In genomic region chr18:35457140-35457704, GRCh38 we compare ENCODE assay signal across 1 cellular context.
TF ChIP-seq lines count a peak whose summit lies in the region.

No MANE protein-coding gene starts in this region.

TF ChIP-seq in HCT116, 20 proteins besides CTCF, POLR2A, EP300 and RAD21 (continued from another document):
- TF ChIP-seq CEBPB (IDR thresholded peaks at IDR 0.05; ENCODE audit: low read depth) (no peak), MAX (IDR thresholded peaks at IDR 0.05) (no peak), SIN3A (IDR thresholded peaks at IDR 0.05; ENCODE audit: low read depth) (no peak), EZH2 (IDR thresholded peaks at IDR 0.05) (no peak), SP1 (IDR thresholded peaks at IDR 0.05; ENCODE audit: low read depth) (no peak), EGR1 (IDR thresholded peaks at IDR 0.05; ENCODE audit: low read depth) (no peak), TCF7L2 (IDR thresholded peaks at IDR 0.05; ENCODE audit: borderline replicate concordance, extremely low read depth, insufficient read depth, insufficient read length) (no peak), ZFX (IDR thresholded peaks at IDR 0.05) (no peak), EZH2phosphoT487 (IDR thresholded peaks at IDR 0.05; ENCODE audit: borderline replicate concordance) (no peak), CBX3 (IDR thresholded peaks at IDR 0.05; ENCODE audit: low read depth) (no peak)
- TF ChIP-seq, protein P1, sequence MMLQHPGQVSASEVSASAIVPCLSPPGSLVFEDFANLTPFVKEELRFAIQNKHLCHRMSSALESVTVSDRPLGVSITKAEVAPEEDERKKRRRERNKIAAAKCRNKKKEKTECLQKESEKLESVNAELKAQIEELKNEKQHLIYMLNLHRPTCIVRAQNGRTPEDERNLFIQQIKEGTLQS (IDR thresholded peaks at IDR 0.05), result no peak
- TF ChIP-seq, protein P2, sequence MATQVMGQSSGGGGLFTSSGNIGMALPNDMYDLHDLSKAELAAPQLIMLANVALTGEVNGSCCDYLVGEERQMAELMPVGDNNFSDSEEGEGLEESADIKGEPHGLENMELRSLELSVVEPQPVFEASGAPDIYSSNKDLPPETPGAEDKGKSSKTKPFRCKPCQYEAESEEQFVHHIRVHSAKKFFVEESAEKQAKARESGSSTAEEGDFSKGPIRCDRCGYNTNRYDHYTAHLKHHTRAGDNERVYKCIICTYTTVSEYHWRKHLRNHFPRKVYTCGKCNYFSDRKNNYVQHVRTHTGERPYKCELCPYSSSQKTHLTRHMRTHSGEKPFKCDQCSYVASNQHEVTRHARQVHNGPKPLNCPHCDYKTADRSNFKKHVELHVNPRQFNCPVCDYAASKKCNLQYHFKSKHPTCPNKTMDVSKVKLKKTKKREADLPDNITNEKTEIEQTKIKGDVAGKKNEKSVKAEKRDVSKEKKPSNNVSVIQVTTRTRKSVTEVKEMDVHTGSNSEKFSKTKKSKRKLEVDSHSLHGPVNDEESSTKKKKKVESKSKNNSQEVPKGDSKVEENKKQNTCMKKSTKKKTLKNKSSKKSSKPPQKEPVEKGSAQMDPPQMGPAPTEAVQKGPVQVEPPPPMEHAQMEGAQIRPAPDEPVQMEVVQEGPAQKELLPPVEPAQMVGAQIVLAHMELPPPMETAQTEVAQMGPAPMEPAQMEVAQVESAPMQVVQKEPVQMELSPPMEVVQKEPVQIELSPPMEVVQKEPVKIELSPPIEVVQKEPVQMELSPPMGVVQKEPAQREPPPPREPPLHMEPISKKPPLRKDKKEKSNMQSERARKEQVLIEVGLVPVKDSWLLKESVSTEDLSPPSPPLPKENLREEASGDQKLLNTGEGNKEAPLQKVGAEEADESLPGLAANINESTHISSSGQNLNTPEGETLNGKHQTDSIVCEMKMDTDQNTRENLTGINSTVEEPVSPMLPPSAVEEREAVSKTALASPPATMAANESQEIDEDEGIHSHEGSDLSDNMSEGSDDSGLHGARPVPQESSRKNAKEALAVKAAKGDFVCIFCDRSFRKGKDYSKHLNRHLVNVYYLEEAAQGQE (IDR thresholded peaks at IDR 0.05; ENCODE audit: low read depth), result no peak
